ENCODE assay signal across 12 cellular contexts in genomic region chr9:121485618-121486531, GRCh38. TPM values are rescaled to one million over a fixed set of nuclear protein-coding genes. Genes with fewer than 3 reads are reported as not detected.
A peak's percentile ranks its signal among the peaks of the same experiment; 100 is the strongest.
DNase-seq lines count a peak whose midpoint lies in the region; ATAC-seq and TF ChIP-seq lines count a peak whose summit lies in the region.
"Had no signal": no experiment of that assay in that cellular context is flagged by ENCODE, and none has a peak within 500 bp of the region (broad histone marks: within the 10 kb centered on the region; RNA-seq: fewer than 3 reads in every experiment).

No MANE protein-coding gene starts in this region.

- H3K4me1 ChIP-seq in colonic mucosa = no peaks in the 10 kb centered on the region
- H3K4me1 ChIP-seq in lower lobe of right lung = peaks cover 37% of the 10 kb centered on the region
- peaks cover 2 to 41% (median 30%) of the 10 kb centered on the region in 5 donors for H3K4me1 ChIP-seq in subcutaneous abdominal adipose tissue (ENCODE audit: control insufficient read depth in 5 of 5, insufficient read depth in 5 of 5, low read length in 5 of 5)
- H3K4me1 ChIP-seq in hepatocyte (ENCODE audit: insufficient read depth) = peaks cover 4% of the 10 kb centered on the region

- DNase-seq in NOMO-1 (lab: John Stamatoyannopoulos, UW; ENCODE audit: unreplicated experiment in 2 of 2) (peak; percentile 19 to 69), colonic mucosa (no peak), lower lobe of right lung (no peak), RWPE1 (ENCODE audit: low spot score) (no peak), hepatocyte (ENCODE audit: low spot score) (no peak)
- DNase-seq: COR-L47, glutamatergic neuron, NCI-H146, PC-9 had no signal

- 90% methylated on average over 9 of the region's 9 CpGs for WGBS in hepatocyte (ENCODE audit: low lambda C conversion rate, missing lambda C conversion rate)

- intact Hi-C loops in colonic mucosa (cut with DNase I) (no loop called here), lower lobe of right lung (cut with DNase I) (no loop called here)

- H3K9me3 ChIP-seq in colonic mucosa = no peaks in the 10 kb centered on the region
- no peaks in the 10 kb centered on the region for H3K9me3 ChIP-seq in lower lobe of right lung
- H3K9me3 ChIP-seq in subcutaneous abdominal adipose tissue (ENCODE audit: control insufficient read depth in 5 of 5, low read length in 5 of 5) = no peaks in the 10 kb centered on the region
- H3K9me3 ChIP-seq in hepatocyte (ENCODE audit: low read depth) = no peaks in the 10 kb centered on the region

- no peaks in the 10 kb centered on the region for H3K9me2 ChIP-seq in hepatocyte (replicated peaks; ENCODE audit: insufficient read depth)

- H4K20me1 ChIP-seq in hepatocyte (ENCODE audit: insufficient read depth, poor library complexity, severe bottlenecking) = no peaks in the 10 kb centered on the region

- no peaks in the 10 kb centered on the region for H3K27me3 ChIP-seq in colonic mucosa
- H3K27me3 ChIP-seq in lower lobe of right lung (ENCODE audit: low read depth) = no peaks in the 10 kb centered on the region
- no peaks in the 10 kb centered on the region for H3K27me3 ChIP-seq in subcutaneous abdominal adipose tissue (ENCODE audit: control insufficient read depth in 5 of 5, insufficient read depth in 4 of 5, low read length in 5 of 5)
- H3K27me3 ChIP-seq in hepatocyte = no peaks in the 10 kb centered on the region

- H3K9ac ChIP-seq in colonic mucosa (ENCODE audit: low read depth in 2 of 2, low read length in 2 of 2) = peak overlapping the region in 1 of 2 donors; percentile 4
- peak overlapping the region in 1 of 5 donors; percentile 21 for H3K9ac ChIP-seq in subcutaneous abdominal adipose tissue (ENCODE audit: low read length in 5 of 5)

- H2AFZ ChIP-seq in hepatocyte = no peak overlapping the region
- H2AFZ ChIP-seq: PC-9 had no signal

- CTCF ChIA-PET in RWPE1 (lab: Yijun Ruan, JAX) = no interaction called here

- POLR2A ChIA-PET in RWPE1 (lab: Yijun Ruan, JAX; ENCODE audit: low non-redundant PET) = no interaction called here

- no peaks in the 10 kb centered on the region for H3K79me2 ChIP-seq in hepatocyte

- TF ChIP-seq CTCF in colonic mucosa (IDR thresholded peaks at IDR 0.05) (no peak), lower lobe of right lung (IDR thresholded peaks at IDR 0.05) (no peak), RWPE1 (conservative IDR thresholded peaks at IDR 0.05; ENCODE audit: low read depth) (no peak), hepatocyte (IDR thresholded peaks at IDR 0.05; ENCODE audit: poor library complexity) (no peak)

- ATAC-seq in lower lobe of right lung (peak; percentile 86 to 91), GM19351 (IDR thresholded peaks at IDR 0.05; ENCODE audit: unreplicated experiment) (no peak), GM18520 (IDR thresholded peaks at IDR 0.05; ENCODE audit: unreplicated experiment) (no peak)

- H3K27ac ChIP-seq in colonic mucosa (peak overlapping the region; percentile 36), lower lobe of right lung (peak overlapping the region; percentile 78), subcutaneous abdominal adipose tissue (ENCODE audit: low read depth, low read length) (peak overlapping the region; percentile 63), RWPE1 (no peak overlapping the region), hepatocyte (no peak overlapping the region)
- H3K27ac ChIP-seq: PC-9 had no signal

- H3K36me3 ChIP-seq in colonic mucosa (no peaks in the 10 kb centered on the region), lower lobe of right lung (no peaks in the 10 kb centered on the region), subcutaneous abdominal adipose tissue (ENCODE audit: control insufficient read depth in 5 of 5, insufficient read depth in 5 of 5, low read length in 5 of 5) (no peaks in the 10 kb centered on the region), hepatocyte (replicated peaks; ENCODE audit: insufficient read depth, low read depth) (no peaks in the 10 kb centered on the region)

- H3K4me3 ChIP-seq in colonic mucosa (no peak overlapping the region), lower lobe of right lung (no peak overlapping the region), subcutaneous abdominal adipose tissue (ENCODE audit: low read depth in 1 of 5, low read length in 5 of 5) (no peak overlapping the region), hepatocyte (no peak overlapping the region)
- H3K4me3 ChIP-seq: PC-9 had no signal

- no peak overlapping the region for H3K4me2 ChIP-seq in hepatocyte
- H3K4me2 ChIP-seq: PC-9 had no signal

RNA-seq across cellular contexts. Expression of gene GGTA1, which starts 13.8 kb away (rescaled TPM):
- total RNA-seq in colonic mucosa (1 to 10 TPM in 1 of 2 donors, under 1 TPM in 1; 0.94 to 4.2 TPM), lower lobe of right lung (14.0 TPM), hepatocyte (0.07 and 0.72 TPM in 2 replicates)
- polyA plus RNA-seq in hepatocyte = 0.77 and 0.95 TPM in 2 replicates
- total RNA-seq: PC-9 had no signal

Comparison
In these comparisons a context has a peak if more than half of its experiments do, and no peak if none do; other contexts are left out.
1. DNase-seq: peak in NOMO-1 (2 of 2); none in colonic mucosa (single experiment), lower lobe of right lung (single experiment), RWPE1 (single experiment) and hepatocyte (single experiment).
2. H3K27ac ChIP-seq: peak in colonic mucosa (single experiment), lower lobe of right lung (single experiment) and subcutaneous abdominal adipose tissue (single experiment); none in RWPE1 (single experiment) and hepatocyte (single experiment).
3. ATAC-seq: peak in lower lobe of right lung (2 of 2); none in GM19351 (single experiment) and GM18520 (single experiment).